8 cellular contexts compared by ENCODE assay signal in genomic region chr17:17840751-17841591, GRCh38. TPM values are rescaled to one million over a fixed set of nuclear protein-coding genes. Genes with fewer than 3 reads are reported as not detected.
A peak's percentile ranks its signal among the peaks of the same experiment; 100 is the strongest.
DNase-seq lines count a peak whose midpoint lies in the region; ATAC-seq and TF ChIP-seq lines count a peak whose summit lies in the region.

No MANE protein-coding gene starts in this region.

- no peak for TF ChIP-seq EP300 in transverse colon (IDR thresholded peaks at IDR 0.05; ENCODE audit: low read depth)

- H3K4me3 ChIP-seq in OCI-LY1 (ENCODE audit: low read depth, low read length, poor library complexity, severe bottlenecking), result peak overlapping the region; percentile 65
- H3K4me3 ChIP-seq in lung, result no peak overlapping the region
- peak overlapping the region in 3 of 4 donors; percentile 29 to 49 (median 44) for H3K4me3 ChIP-seq in transverse colon

- intact Hi-C loops in transverse colon (cut with DNase I; ENCODE audit: low total_unique reads), result no loop called here

- H3K4me1 ChIP-seq in OCI-LY1 (ENCODE audit: insufficient read depth, low read length, severe bottlenecking) (peaks cover 42% of the 10 kb centered on the region), lung (ENCODE audit: control insufficient read depth in 2 of 2, insufficient read depth in 2 of 2, low read length in 2 of 2) (peaks cover 20 to 33% of the 10 kb centered on the region in 2 donors), transverse colon (peaks cover 23 to 42% (median 40%) of the 10 kb centered on the region in 4 donors)

- WGBS in lung, 2 donors, result 38 to 41% methylated on average over 5 to 7 of the region's 7 CpGs
- 67 to 80% methylated on average over 1 to 7 of the region's 7 CpGs for WGBS in transverse colon (ENCODE audit: low coverage in 1 of 2), 2 donors

- peak overlapping the region; percentile 78 for H3K9ac ChIP-seq in OCI-LY1 (ENCODE audit: low read length)

- H3K36me3 ChIP-seq in OCI-LY1 (ENCODE audit: insufficient read depth, low read length) (no peaks in the 10 kb centered on the region), lung (ENCODE audit: control insufficient read depth in 2 of 2, insufficient read depth in 2 of 2, low read length in 2 of 2) (peaks cover 0 to 4% of the 10 kb centered on the region in 2 donors), transverse colon (no peaks in the 10 kb centered on the region)

- in situ Hi-C loops in transverse colon (cut with MboI; ENCODE audit: low pct_ligation_motif_present in 1 of 4, low pct_unique_long_range_greater_than_20kb in 1 of 4, low sequenced_read_pairs in 3 of 4), result no loop called here

- H3K27me3 ChIP-seq in OCI-LY1 (ENCODE audit: insufficient read depth, low read length), result no peaks in the 10 kb centered on the region
- H3K27me3 ChIP-seq in lung (ENCODE audit: control insufficient read depth, insufficient read depth), result no peaks in the 10 kb centered on the region
- no peaks in the 10 kb centered on the region for H3K27me3 ChIP-seq in transverse colon

- H3K79me2 ChIP-seq in OCI-LY1 (ENCODE audit: insufficient read depth, low read length), result no peaks in the 10 kb centered on the region

- ATAC-seq in lung (ENCODE audit: insufficient read depth, low FRiP score), result no peak

- no peak for TF ChIP-seq POLR2A in transverse colon (IDR thresholded peaks at IDR 0.05)

- H2AFZ ChIP-seq in OCI-LY1 (ENCODE audit: low read length), result no peak overlapping the region

- H4K20me1 ChIP-seq in OCI-LY1 (ENCODE audit: insufficient read depth, low read length), result no peaks in the 10 kb centered on the region

- no peaks in the 10 kb centered on the region for H3K9me3 ChIP-seq in OCI-LY1 (ENCODE audit: low read length)
- no peaks in the 10 kb centered on the region for H3K9me3 ChIP-seq in lung (ENCODE audit: control insufficient read depth in 2 of 2, insufficient read depth in 1 of 2, low read length in 1 of 2)
- no peaks in the 10 kb centered on the region for H3K9me3 ChIP-seq in transverse colon

- H3F3A ChIP-seq in OCI-LY1 (ENCODE audit: insufficient read depth, low read length), result no peaks in the 10 kb centered on the region

- H3K27ac ChIP-seq in OCI-LY1 (ENCODE audit: low read depth, low read length, poor library complexity, severe bottlenecking) (peak overlapping the region; percentile 62), cingulate gyrus (ENCODE audit: low read depth, low read length) (peak overlapping the region; percentile 100), lung (ENCODE audit: low read depth in 1 of 2, low read length in 1 of 2) (peak overlapping the region; percentile 96 to 100), transverse colon (peak overlapping the region; percentile 98 to 100 (median 99))

- H3K9me2 ChIP-seq in OCI-LY1 (ENCODE audit: low read depth, low read length), result no peaks in the 10 kb centered on the region

- peak; percentile 76 for DNase-seq in DMS 273 (lab: John Stamatoyannopoulos, UW; ENCODE audit: unreplicated experiment)
- no peak for DNase-seq in DMS 273 treated with DMSO at 0.1 percent for 48 hours (lab: John Stamatoyannopoulos, UW)
- no peak for DNase-seq in lung (ENCODE audit: low spot score)
- DNase-seq in transverse colon, result no peak
- DNase-seq in activated CD4-positive, alpha-beta T cell treated with anti-CD3 and anti-CD28 coated beads, Interleukin-2, amount 50 U/mL, for 1 hour, result no peak
- no peak for DNase-seq in SIG-M5 (lab: John Stamatoyannopoulos, UW)

- peak overlapping the region; percentile 95 for H3K4me2 ChIP-seq in OCI-LY1 (ENCODE audit: low read length)

- TF ChIP-seq CTCF in OCI-LY1 (IDR thresholded peaks at IDR 0.05; ENCODE audit: low read length), result no peak
- TF ChIP-seq CTCF in lung (IDR thresholded peaks at IDR 0.05; ENCODE audit: control extremely low read depth, extremely low read depth), result no peak
- TF ChIP-seq CTCF in transverse colon (IDR thresholded peaks at IDR 0.05), result no peak

RNA-seq across cellular contexts. Expression of gene SREBF1, which starts 4.2 kb away (rescaled TPM):
- total RNA-seq in lung (100 to 1,000 TPM in 1 of 2 donors, 10 to 100 TPM in 1; 84.6 to 134 TPM), transverse colon (100 to 1,000 TPM in 3 of 4 donors, 10 to 100 TPM in 1; 45.7 to 206 (median 148) TPM)
- 10 to 100 TPM; 68.4 to 76.8 TPM for polyA plus RNA-seq in lung
